ENCODE assay signal across 8 cellular contexts in genomic region chr6:106629859-106630163, GRCh38. TPM values are rescaled to one million over a fixed set of nuclear protein-coding genes. Genes with fewer than 3 reads are reported as not detected.
DNase-seq lines count a peak whose midpoint lies in the region; ATAC-seq and TF ChIP-seq lines count a peak whose summit lies in the region.

No MANE protein-coding gene starts in this region.

- H3K4me3 ChIP-seq in heart right ventricle (peak overlapping the region; percentile 55 to 96 (median 77)), ascending aorta (peak overlapping the region; percentile 64 to 91), lower lobe of right lung (peak overlapping the region; percentile 100), vagina (peak overlapping the region; percentile 80 to 98)

- TF ChIP-seq POLR2A in vagina (IDR thresholded peaks at IDR 0.05): no peak

- intact Hi-C loops in heart right ventricle (cut with DNase I) (no loop called here), cardiac septum (cut with DNase I) (no loop called here), ascending aorta (cut with DNase I) (loop anchor here (1.0 kb wide), 2 partner anchors 109 to 305 kb away; partner anchors contain the start of gene ATG5), lower lobe of right lung (cut with DNase I) (no loop called here), vagina (cut with DNase I) (no loop called here)

- H3K27me3 ChIP-seq in heart right ventricle: no peaks in the 10 kb centered on the region
- H3K27me3 ChIP-seq in ascending aorta: no peaks in the 10 kb centered on the region
- H3K27me3 ChIP-seq in lower lobe of right lung (ENCODE audit: low read depth): no peaks in the 10 kb centered on the region
- no peaks in the 10 kb centered on the region for H3K27me3 ChIP-seq in vagina

- H3K9me3 ChIP-seq in heart right ventricle (no peaks in the 10 kb centered on the region), ascending aorta (no peaks in the 10 kb centered on the region), lower lobe of right lung (no peaks in the 10 kb centered on the region), vagina (no peaks in the 10 kb centered on the region)

- H3K36me3 ChIP-seq in heart right ventricle (no peaks in the 10 kb centered on the region), ascending aorta (no peaks in the 10 kb centered on the region), lower lobe of right lung (no peaks in the 10 kb centered on the region), vagina (no peaks in the 10 kb centered on the region)

- DNase-seq in heart right ventricle: no peak
- no peak for DNase-seq in cardiac septum (ENCODE audit: low spot score)
- DNase-seq in ascending aorta (ENCODE audit: low spot score in 2 of 2): no peak
- no peak for DNase-seq in lower lobe of right lung
- no peak for DNase-seq in vagina (ENCODE audit: extremely low spot score in 2 of 2)
- no peak for DNase-seq in SW480 (ENCODE audit: low spot score)
- no peak for DNase-seq in activated CD4-positive, alpha-beta T cell treated with anti-CD3 and anti-CD28 coated beads for 48 hours

- TF ChIP-seq CTCF in heart right ventricle (IDR thresholded peaks at IDR 0.05): no peak
- no peak for TF ChIP-seq CTCF in ascending aorta (IDR thresholded peaks at IDR 0.05)
- TF ChIP-seq CTCF in lower lobe of right lung (IDR thresholded peaks at IDR 0.05): no peak
- no peak for TF ChIP-seq CTCF in vagina (IDR thresholded peaks at IDR 0.05)

- ATAC-seq in heart right ventricle (no peak), lower lobe of right lung (no peak), HG02588 (IDR thresholded peaks at IDR 0.05; ENCODE audit: unreplicated experiment) (no peak)

- peaks cover 0 to 29% (median 19%) of the 10 kb centered on the region in 9 donors for H3K4me1 ChIP-seq in heart right ventricle
- peaks cover 0 to 7% of the 10 kb centered on the region in 2 donors for H3K4me1 ChIP-seq in ascending aorta
- H3K4me1 ChIP-seq in lower lobe of right lung: peaks cover 17% of the 10 kb centered on the region
- H3K4me1 ChIP-seq in vagina: peaks cover 24% of the 10 kb centered on the region

- 0 to 1% methylated on average over 14 of the region's 14 CpGs for WGBS in heart right ventricle, 2 donors

- H3K27ac ChIP-seq in heart right ventricle (peak overlapping the region; percentile 19 to 92 (median 82)), ascending aorta (peak overlapping the region; percentile 68 to 71), lower lobe of right lung (peak overlapping the region; percentile 81), vagina (peak overlapping the region; percentile 57)

RNA-seq across cellular contexts. Expression of gene QRSL1, which starts 0.4 kb away (rescaled TPM):
- total RNA-seq in heart right ventricle: 10 to 100 TPM; 12.4 to 20.0 (median 15.1) TPM
- polyA plus RNA-seq in heart right ventricle: 10 to 100 TPM in 1 of 2 donors, 1 to 10 TPM in 1; 8.1 to 10.7 TPM
- 12.1 TPM for total RNA-seq in cardiac septum
- total RNA-seq in ascending aorta: 3.9 TPM
- 10.7 TPM for total RNA-seq in lower lobe of right lung
- 6.1 TPM for total RNA-seq in vagina

RNA-seq across cellular contexts. Expression of gene RTN4IP1, which starts 0.5 kb away (rescaled TPM):
- total RNA-seq in heart right ventricle: 10 to 100 TPM; 13.4 to 23.3 (median 15.5) TPM
- polyA plus RNA-seq in heart right ventricle: 10 to 100 TPM in 1 of 2 donors, 1 to 10 TPM in 1; 8.8 to 22.3 TPM
- 10.4 TPM for total RNA-seq in cardiac septum
- total RNA-seq in ascending aorta: 0.43 TPM
- total RNA-seq in lower lobe of right lung: 4.1 TPM
- 2.9 TPM for total RNA-seq in vagina
